1 cellular context compared by ENCODE assay signal in genomic region chr17:38416840-38417209, GRCh38.
TF ChIP-seq lines count a peak whose summit lies in the region.

No MANE protein-coding gene starts in this region.

TF ChIP-seq in IMR-90, 13 proteins besides CTCF, POLR2A, EP300 and RAD21 (continued from another document):
- TF ChIP-seq, protein P1, sequence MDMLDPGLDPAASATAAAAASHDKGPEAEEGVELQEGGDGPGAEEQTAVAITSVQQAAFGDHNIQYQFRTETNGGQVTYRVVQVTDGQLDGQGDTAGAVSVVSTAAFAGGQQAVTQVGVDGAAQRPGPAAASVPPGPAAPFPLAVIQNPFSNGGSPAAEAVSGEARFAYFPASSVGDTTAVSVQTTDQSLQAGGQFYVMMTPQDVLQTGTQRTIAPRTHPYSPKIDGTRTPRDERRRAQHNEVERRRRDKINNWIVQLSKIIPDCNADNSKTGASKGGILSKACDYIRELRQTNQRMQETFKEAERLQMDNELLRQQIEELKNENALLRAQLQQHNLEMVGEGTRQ (IDR thresholded peaks at IDR 0.05; ENCODE audit: low read depth, low read length) = no peak
- TF ChIP-seq, protein P2, sequence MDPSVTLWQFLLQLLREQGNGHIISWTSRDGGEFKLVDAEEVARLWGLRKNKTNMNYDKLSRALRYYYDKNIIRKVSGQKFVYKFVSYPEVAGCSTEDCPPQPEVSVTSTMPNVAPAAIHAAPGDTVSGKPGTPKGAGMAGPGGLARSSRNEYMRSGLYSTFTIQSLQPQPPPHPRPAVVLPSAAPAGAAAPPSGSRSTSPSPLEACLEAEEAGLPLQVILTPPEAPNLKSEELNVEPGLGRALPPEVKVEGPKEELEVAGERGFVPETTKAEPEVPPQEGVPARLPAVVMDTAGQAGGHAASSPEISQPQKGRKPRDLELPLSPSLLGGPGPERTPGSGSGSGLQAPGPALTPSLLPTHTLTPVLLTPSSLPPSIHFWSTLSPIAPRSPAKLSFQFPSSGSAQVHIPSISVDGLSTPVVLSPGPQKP (IDR thresholded peaks at IDR 0.05; ENCODE audit: borderline replicate concordance, low read depth, low read length) = no peak
- TF ChIP-seq CEBPB (IDR thresholded peaks at IDR 0.05; ENCODE audit: low read depth, low read length) (no peak), NFE2L2 (IDR thresholded peaks at IDR 0.05; ENCODE audit: low read depth, low read length) (no peak), MXI1 (IDR thresholded peaks at IDR 0.05; ENCODE audit: borderline replicate concordance, low read depth, low read length) (no peak), FOS (IDR thresholded peaks at IDR 0.05; ENCODE audit: low read depth, low read length) (no peak)
